In genomic region chr17:44317545-44317944, GRCh38 we compare ENCODE assay signal across 1 cellular context.
TF ChIP-seq lines count a peak whose summit lies in the region.

No MANE protein-coding gene starts in this region.

TF ChIP-seq in K562, 482 proteins besides CTCF, POLR2A, EP300 and RAD21:
- TF ChIP-seq STAT5B (CRISPR knock-in tag; IDR thresholded peaks at IDR 0.05) = no peak
- TF ChIP-seq CBX3 (IDR thresholded peaks at IDR 0.05; ENCODE audit: borderline replicate concordance in 1 of 2, low read length in 2 of 2) = peak in 1 of 2 experiments; percentile 59; a peak in 1 of 3 replicates
- TF ChIP-seq MECOM (CRISPR knock-in tag; IDR thresholded peaks at IDR 0.05) = no peak
- no peak for TF ChIP-seq TCF7 (IDR thresholded peaks at IDR 0.05; ENCODE audit: borderline replicate concordance)
- 0 out of 2 replicates have a peak, but pooled peaks have one; percentile 45 for TF ChIP-seq TRIM28 (IDR thresholded peaks at IDR 0.05)
- TF ChIP-seq ZNF395 (CRISPR knock-in tag; IDR thresholded peaks at IDR 0.05) = no peak
- peak; percentile 77 for TF ChIP-seq ZNF316 (IDR thresholded peaks at IDR 0.05)
- TF ChIP-seq SAFB2 (IDR thresholded peaks at IDR 0.05; ENCODE audit: borderline replicate concordance, low read depth, low read length, severe bottlenecking) = no peak
